ENCODE assay signal across 1 cellular context in genomic region chr1:101025283-101025679, GRCh38.
TF ChIP-seq lines count a peak whose summit lies in the region.

No MANE protein-coding gene starts in this region.

TF ChIP-seq in H1, 55 proteins besides CTCF, POLR2A, EP300 and RAD21 (continued from another document):
- TF ChIP-seq ATF2 (IDR thresholded peaks at IDR 0.05; ENCODE audit: low read length) = no peak
- no peak for TF ChIP-seq SAP30 (IDR thresholded peaks at IDR 0.05; ENCODE audit: insufficient read depth, insufficient replicate concordance, low read length)
- no peak for TF ChIP-seq MAX (IDR thresholded peaks at IDR 0.05)
- TF ChIP-seq CHD1 (IDR thresholded peaks at IDR 0.05; ENCODE audit: low read depth, low read length) = no peak
- no peak for TF ChIP-seq TAF1 (IDR thresholded peaks at IDR 0.05; ENCODE audit: low read depth, low read length)
- no peak for TF ChIP-seq NANOG (IDR thresholded peaks at IDR 0.05; ENCODE audit: insufficient read depth, low read depth, low read length, poor library complexity, severe bottlenecking)
- TF ChIP-seq RBBP5 (IDR thresholded peaks at IDR 0.05; ENCODE audit: borderline replicate concordance, low read depth, low read length) = no peak
- TF ChIP-seq CHD7 (IDR thresholded peaks at IDR 0.05; ENCODE audit: insufficient replicate concordance, low read length) = no peak
